ENCODE assay signal across 8 cellular contexts in genomic region chr6:62285612-62286469, GRCh38. TPM values are rescaled to one million over a fixed set of nuclear protein-coding genes. Genes with fewer than 3 reads are reported as not detected.
A peak's percentile ranks its signal among the peaks of the same experiment; 100 is the strongest.
DNase-seq lines count a peak whose midpoint lies in the region; ATAC-seq and TF ChIP-seq lines count a peak whose summit lies in the region.

Gene KHDRBS2, minus strand, starts transcription at chr6:62286225.

- no peaks in the 10 kb centered on the region for H3K79me1 ChIP-seq in trophoblast cell (ENCODE audit: low read length)

- no CpG with 5 or more reads among the region's 66 CpGs for WGBS in trophoblast cell (ENCODE audit: extremely low coverage, insufficient coverage, insufficient read length)

- H3K36me3 Mint-ChIP-seq in activated CD4-positive, alpha-beta T cell treated with anti-CD3 and anti-CD28 coated beads, Interleukin-2, amount 10 ng/mL, durations not matched to agents 7 days and 5 days (ENCODE audit: low read depth): no peaks in the 10 kb centered on the region
- H3K36me3 Mint-ChIP-seq in activated T-cell treated with anti-CD3 and anti-CD28 coated beads, Interleukin-2, amount 50 U/mL, for 4 hours (ENCODE audit: insufficient read depth): no peaks in the 10 kb centered on the region

- no peak within 1 kb of the TSS for H3K18ac ChIP-seq in trophoblast cell (ENCODE audit: low read length)

- H4K8ac ChIP-seq in trophoblast cell (ENCODE audit: low read depth, low read length): no peak within 1 kb of the TSS

- H3K14ac ChIP-seq in trophoblast cell (ENCODE audit: low read length): no peak within 1 kb of the TSS

- H3K27me3 ChIP-seq in right atrium auricular region (no peaks in the 10 kb centered on the region), trophoblast cell (ENCODE audit: insufficient read depth, low read length) (no peaks in the 10 kb centered on the region)

- H3K9ac ChIP-seq in trophoblast cell (ENCODE audit: low read length): peak within 1 kb of the TSS; percentile 44

- no peak within 1 kb of the TSS for H2BK5ac ChIP-seq in trophoblast cell (ENCODE audit: low read depth, low read length, poor library complexity)

- no peak within 1 kb of the TSS for H3K27ac ChIP-seq in right atrium auricular region
- H3K27ac ChIP-seq in trophoblast cell (ENCODE audit: low read depth, low read length): no peak within 1 kb of the TSS

- peak within 1 kb of the TSS; percentile 9 to 40 for H3K4me3 ChIP-seq in right atrium auricular region
- H3K4me3 ChIP-seq in trophoblast cell (ENCODE audit: low read depth, low read length): peak within 1 kb of the TSS; percentile 94

- H3K9me3 ChIP-seq in right atrium auricular region (no peaks in the 10 kb centered on the region), trophoblast cell (ENCODE audit: insufficient read depth, low read depth, low read length) (no peaks in the 10 kb centered on the region)

- no peak within 1 kb of the TSS for H3K23ac ChIP-seq in trophoblast cell (ENCODE audit: low read length)

- no peak within 1 kb of the TSS for H2AK5ac ChIP-seq in trophoblast cell (ENCODE audit: low read length)

- no peak within 1 kb of the TSS for H3K27ac Mint-ChIP-seq in activated CD4-positive, alpha-beta T cell treated with anti-CD3 and anti-CD28 coated beads, Interleukin-2, amount 10 ng/mL, durations not matched to agents 7 days and 5 days

- H4K12ac ChIP-seq in trophoblast cell (ENCODE audit: low read depth, low read length): no peak within 1 kb of the TSS

- H2BK120ac ChIP-seq in trophoblast cell (ENCODE audit: insufficient read depth, low read length, poor library complexity): no peak within 1 kb of the TSS

- ATAC-seq in HG02678 (IDR thresholded peaks at IDR 0.05; ENCODE audit: unreplicated experiment): peak; percentile 100
- ATAC-seq in activated T-cell treated with anti-CD3 and anti-CD28 coated beads, Interleukin-2, amount 50 U/mL, for 4 hours: peak; percentile 67

- H3K4me1 ChIP-seq in right atrium auricular region (no peaks in the 10 kb centered on the region), trophoblast cell (ENCODE audit: control insufficient read depth in 1 of 2, insufficient read depth in 2 of 2, low read length in 2 of 2) (peaks cover 0 to 2% of the 10 kb centered on the region in 2 experiments)

- DNase-seq in activated CD4-positive, alpha-beta T cell treated with anti-CD3 and anti-CD28 coated beads, Interleukin-2, amount 10 ng/mL, durations not matched to agents 7 days and 5 days: peak; percentile 25
- DNase-seq in activated CD4-positive, alpha-beta T cell treated with anti-CD3 and anti-CD28 coated beads for 4 hours: no peak
- peak; percentile 84 for DNase-seq in NCI-H1417 treated with DMSO at 0.1 percent for 48 hours (lab: John Stamatoyannopoulos, UW)
- no peak for DNase-seq in activated T-cell treated with anti-CD3 and anti-CD28 coated beads, Interleukin-2, amount 50 U/mL, for 4 hours
- DNase-seq in right atrium auricular region (ENCODE audit: low spot score): peak; percentile 74
- peak in 1 of 2 donors; percentile 9 for DNase-seq in trophoblast cell
- DNase-seq in EL: no peak

- no peak within 1 kb of the TSS for H4K91ac ChIP-seq in trophoblast cell (ENCODE audit: low read depth, low read length)

- H3K4me2 ChIP-seq in trophoblast cell (ENCODE audit: low read length): peak within 1 kb of the TSS; percentile 100

- CTCF ChIA-PET in activated CD4-positive, alpha-beta T cell treated with anti-CD3 and anti-CD28 coated beads, Interleukin-2, amount 10 ng/mL, durations not matched to agents 7 days and 5 days (lab: Charles Lee): no interaction called here

- TF ChIP-seq CTCF in right atrium auricular region (IDR thresholded peaks at IDR 0.05): no peak

- peaks cover 14% of the 10 kb centered on the region for H3K27me3 Mint-ChIP-seq in activated CD4-positive, alpha-beta T cell treated with anti-CD3 and anti-CD28 coated beads, Interleukin-2, amount 10 ng/mL, durations not matched to agents 7 days and 5 days
- no peaks in the 10 kb centered on the region for H3K27me3 Mint-ChIP-seq in activated T-cell treated with anti-CD3 and anti-CD28 coated beads, Interleukin-2, amount 50 U/mL, for 4 hours (ENCODE audit: low read depth)

- peak within 1 kb of the TSS; percentile 19 for H3K4me3 Mint-ChIP-seq in activated CD4-positive, alpha-beta T cell treated with anti-CD3 and anti-CD28 coated beads, Interleukin-2, amount 10 ng/mL, durations not matched to agents 7 days and 5 days
- H3K4me3 Mint-ChIP-seq in activated T-cell treated with anti-CD3 and anti-CD28 coated beads, Interleukin-2, amount 50 U/mL, for 4 hours: peak within 1 kb of the TSS; percentile 75

- POLR2A ChIA-PET in activated CD4-positive, alpha-beta T cell treated with anti-CD3 and anti-CD28 coated beads, Interleukin-2, amount 10 ng/mL, durations not matched to agents 7 days and 5 days (lab: Charles Lee): no interaction called here

- H3K4me1 Mint-ChIP-seq in activated CD4-positive, alpha-beta T cell treated with anti-CD3 and anti-CD28 coated beads, Interleukin-2, amount 10 ng/mL, durations not matched to agents 7 days and 5 days: no peaks in the 10 kb centered on the region
- H3K4me1 Mint-ChIP-seq in activated T-cell treated with anti-CD3 and anti-CD28 coated beads, Interleukin-2, amount 50 U/mL, for 4 hours (ENCODE audit: low read depth): no peaks in the 10 kb centered on the region

- no peak within 1 kb of the TSS for H3K4ac ChIP-seq in trophoblast cell (ENCODE audit: low read depth, low read length)

- H3K36me3 ChIP-seq in right atrium auricular region (no peaks in the 10 kb centered on the region), trophoblast cell (ENCODE audit: control insufficient read depth in 1 of 2, insufficient read depth in 2 of 2, low read length in 2 of 2) (no peaks in the 10 kb centered on the region)

- no peak within 1 kb of the TSS for H2BK12ac ChIP-seq in trophoblast cell (ENCODE audit: low read length)

- peak within 1 kb of the TSS; percentile 58 for H2AFZ ChIP-seq in trophoblast cell (ENCODE audit: insufficient read depth, low read length, poor library complexity)

- no peaks in the 10 kb centered on the region for H3K9me3 Mint-ChIP-seq in activated CD4-positive, alpha-beta T cell treated with anti-CD3 and anti-CD28 coated beads, Interleukin-2, amount 10 ng/mL, durations not matched to agents 7 days and 5 days
- no peaks in the 10 kb centered on the region for H3K9me3 Mint-ChIP-seq in activated T-cell treated with anti-CD3 and anti-CD28 coated beads, Interleukin-2, amount 50 U/mL, for 4 hours

- H3K79me2 ChIP-seq in trophoblast cell (ENCODE audit: control insufficient read depth, insufficient read depth, low read length, poor library complexity): no peaks in the 10 kb centered on the region

RNA-seq across cellular contexts. Expression of gene KHDRBS2, which starts in this region (rescaled TPM):
- total RNA-seq in activated CD4-positive, alpha-beta T cell treated with anti-CD3 and anti-CD28 coated beads, Interleukin-2, amount 10 ng/mL, durations not matched to agents 7 days and 5 days: not detected
- under 1 TPM in 1 of 3 donors, not detected in 2; 0.14 TPM for total RNA-seq in activated T-cell treated with anti-CD3 and anti-CD28 coated beads, Interleukin-2, amount 50 U/mL, for 4 hours
- not detected for total RNA-seq in right atrium auricular region
- 0.92 and 1.1 TPM in 2 replicates for polyA plus RNA-seq in trophoblast cell (2013)

Comparison
In these comparisons a context has a peak if more than half of its experiments do, and no peak if none do; other contexts are left out.
1. Peak in DNase-seq in activated CD4-positive, alpha-beta T cell treated with anti-CD3 and anti-CD28 coated beads, Interleukin-2, amount 10 ng/mL, durations not matched to agents 7 days and 5 days; RNA of the gene not detected or under 1 TPM.
2. Peak in ATAC-seq in activated T-cell treated with anti-CD3 and anti-CD28 coated beads, Interleukin-2, amount 50 U/mL, for 4 hours; RNA of the gene not detected or under 1 TPM.
3. Peak in DNase-seq and H3K4me3 ChIP-seq in right atrium auricular region; RNA of the gene not detected or under 1 TPM.